In genomic region chr11:7577226-7577882, GRCh38 we compare ENCODE assay signal across 8 cellular contexts.
DNase-seq lines count a peak whose midpoint lies in the region; ATAC-seq and TF ChIP-seq lines count a peak whose summit lies in the region.

No MANE protein-coding gene starts in this region.

- in situ Hi-C loops in gastrocnemius medialis (cut with MboI; ENCODE audit: low sequenced_read_pairs in 4 of 4), result loop anchor here in 1 of 4 donors (10.0 kb wide), 1 partner anchor 77 kb away; no protein-coding TSS in a partner anchor

- H3K36me3 ChIP-seq in ES-I3 (ENCODE audit: insufficient read depth, low read length), result no peaks in the 10 kb centered on the region
- H3K36me3 ChIP-seq in adipocyte (ENCODE audit: control insufficient read depth, insufficient read depth, low read length, severe bottlenecking), result no peaks in the 10 kb centered on the region
- no peaks in the 10 kb centered on the region for H3K36me3 ChIP-seq in iPS-20b (ENCODE audit: insufficient read depth, low read depth, low read length)
- no peaks in the 10 kb centered on the region for H3K36me3 ChIP-seq in gastrocnemius medialis

- peak; percentile 72 to 75 for ATAC-seq in gastrocnemius medialis
- no peak for ATAC-seq in GM21576 (IDR thresholded peaks at IDR 0.05; ENCODE audit: unreplicated experiment)
- no peak for ATAC-seq in HG02970 (IDR thresholded peaks at IDR 0.05; ENCODE audit: low FRiP score, unreplicated experiment)

- peak in 1 of 5 experiments; percentile 15 for TF ChIP-seq CTCF in gastrocnemius medialis (IDR thresholded peaks at IDR 0.05 in 4 of 5, conservative IDR thresholded peaks at IDR 0.05 in 1 of 5)

- H3K9ac ChIP-seq in ES-I3 (ENCODE audit: low read depth, low read length) (peak overlapping the region; percentile 15; the same call in 1 of the 2 replicates), adipocyte (ENCODE audit: low read length) (peak overlapping the region; percentile 81), iPS-20b (ENCODE audit: low read depth, low read length) (peak overlapping the region; percentile 32; the same call in 1 of the 2 replicates)

- H3K27ac ChIP-seq in iPS-20b (ENCODE audit: low read length), result peak overlapping the region; percentile 46
- H3K27ac ChIP-seq in gastrocnemius medialis, result peak overlapping the region; percentile 89 to 96 (median 94)

- H3K4me1 ChIP-seq in ES-I3 (ENCODE audit: insufficient read depth, low read length) (peaks cover 66% of the 10 kb centered on the region), adipocyte (ENCODE audit: control insufficient read depth, insufficient read depth, low read length) (peaks cover 76% of the 10 kb centered on the region), iPS-20b (ENCODE audit: insufficient read depth, low read length) (peaks cover 46% of the 10 kb centered on the region), gastrocnemius medialis (peaks cover 82 to 90% of the 10 kb centered on the region in 2 donors)

- intact Hi-C loops in gastrocnemius medialis (cut with DNase I; ENCODE audit: low total_unique reads), result loop anchor here (1.0 to 10.0 kb wide), 3 partner anchors 15 to 963 kb away; partner anchors contain the start of genes PPFIBP2, TAF10 and TPP1

- TF ChIP-seq POLR2A in gastrocnemius medialis (IDR thresholded peaks at IDR 0.05), result peak; percentile 45 to 60

- H3K27me3 ChIP-seq in adipocyte (replicated peaks; ENCODE audit: control insufficient read depth, insufficient read depth, low read length) (no peaks in the 10 kb centered on the region), iPS-20b (ENCODE audit: insufficient read depth, low read length) (no peaks in the 10 kb centered on the region), gastrocnemius medialis (no peaks in the 10 kb centered on the region)

- no peaks in the 10 kb centered on the region for H3K9me3 ChIP-seq in ES-I3 (ENCODE audit: control insufficient read depth, insufficient read depth, low read length)
- H3K9me3 ChIP-seq in adipocyte (ENCODE audit: control insufficient read depth, low read length), result no peaks in the 10 kb centered on the region
- no peaks in the 10 kb centered on the region for H3K9me3 ChIP-seq in iPS-20b (ENCODE audit: insufficient read depth, low read depth, low read length)
- no peaks in the 10 kb centered on the region for H3K9me3 ChIP-seq in gastrocnemius medialis

- DNase-seq in adipocyte (ENCODE audit: low read depth), result peak; percentile 74
- DNase-seq in gastrocnemius medialis, result peak; percentile 87 to 88
- DNase-seq in stimulated activated CD4-positive, alpha-beta T cell treated with anti-CD3 and anti-CD28 coated beads, Interleukin-15, amount 100 ng/mL, for 24 hours, result no peak
- DNase-seq in amniotic stem cell (lab: John Stamatoyannopoulos, UW), result no peak

- H3K4me3 ChIP-seq in adipocyte (ENCODE audit: low read length) (peak overlapping the region; percentile 77), iPS-20b (ENCODE audit: low read length) (no peak overlapping the region), gastrocnemius medialis (peak overlapping the region; percentile 44 to 56 (median 50))

Comparison
In these comparisons a context has a peak if more than half of its experiments do, and no peak if none do; other contexts are left out.
1. H3K9ac ChIP-seq: peak in every context shown above with its lines; median percentile 81 in adipocyte; 32 in iPS-20b; 15 in ES-I3.
2. DNase-seq: peak in adipocyte (single experiment) and gastrocnemius medialis (2 of 2); none in stimulated activated CD4-positive, alpha-beta T cell treated with anti-CD3 and anti-CD28 coated beads, Interleukin-15, amount 100 ng/mL, for 24 hours (single experiment) and amniotic stem cell (single experiment).
3. ATAC-seq: peak in gastrocnemius medialis (2 of 2); none in GM21576 (single experiment) and HG02970 (single experiment).